In genomic region chr3:40179016-40179415, GRCh38 we compare ENCODE assay signal across 9 cellular contexts.
DNase-seq lines count a peak whose midpoint lies in the region; ATAC-seq, FAIRE-seq and TF ChIP-seq lines count a peak whose summit lies in the region.
"Had no signal": no experiment of that assay in that cellular context is flagged by ENCODE, and none has a peak within 500 bp of the region (broad histone marks: within the 10 kb centered on the region; RNA-seq: fewer than 3 reads in every experiment).

No MANE protein-coding gene starts in this region.

- no peak for TF ChIP-seq POLR2A in ovary (IDR thresholded peaks at IDR 0.05)

- H3K4me1 ChIP-seq in ovary (ENCODE audit: insufficient read depth) = no peaks in the 10 kb centered on the region
- no peaks in the 10 kb centered on the region for H3K4me1 ChIP-seq in upper lobe of right lung

- TF ChIP-seq CTCF in ovary (IDR thresholded peaks at IDR 0.05) (peak; percentile 49 to 71 (median 64)), upper lobe of right lung (IDR thresholded peaks at IDR 0.05) (peak; percentile 75)

- no peak overlapping the region for H3K4me3 ChIP-seq in ovary
- H3K4me3 ChIP-seq in upper lobe of right lung = no peak overlapping the region

- no peaks in the 10 kb centered on the region for H3K9me3 ChIP-seq in ovary
- H3K9me3 ChIP-seq in upper lobe of right lung = no peaks in the 10 kb centered on the region

- FAIRE-seq in HTR-8/SVneo (lab: Jason Lieb, UNC) (no peak), RCC 7860 (lab: Jason Lieb, UNC) (no peak)
- FAIRE-seq: G401.6 had no signal

- ATAC-seq in upper lobe of right lung = peak; percentile 77

- H3K27me3 ChIP-seq in ovary = no peaks in the 10 kb centered on the region
- no peaks in the 10 kb centered on the region for H3K27me3 ChIP-seq in upper lobe of right lung

- H3K27ac ChIP-seq in ovary (no peak overlapping the region), upper lobe of right lung (no peak overlapping the region)

- intact Hi-C loops in ovary (cut with DNase I) = loop anchor here (5.0 to 10.0 kb wide), 4 partner anchors 472 to 734 kb away; no protein-coding TSS in a partner anchor
- intact Hi-C loops in upper lobe of right lung (cut with DNase I) = loop anchor here (10.0 kb wide), 1 partner anchor 474 kb away; no protein-coding TSS in a partner anchor

- peak; percentile 38 for DNase-seq in SIG-M5 treated with dmso at 0.1 percent for 504 hours (lab: John Stamatoyannopoulos, UW; ENCODE audit: unreplicated experiment)
- DNase-seq in SIG-M5 (lab: John Stamatoyannopoulos, UW) = no peak
- DNase-seq in HTR-8/SVneo (ENCODE audit: insufficient read length, low spot score) = peak; percentile 23
- DNase-seq in RCC 7860 (ENCODE audit: low spot score) = peak; percentile 17
- peak; percentile 18 for DNase-seq in activated effector memory CD4-positive, alpha-beta T cell treated with Interleukin-2 at 50 U/mL for 16 hours
- peak; percentile 52 for DNase-seq in foreskin melanocyte
- peak; percentile 59 to 83 (median 80) for DNase-seq in ovary
- peak; percentile 74 for DNase-seq in upper lobe of right lung

- H3K36me3 ChIP-seq in ovary = no peaks in the 10 kb centered on the region
- H3K36me3 ChIP-seq in upper lobe of right lung = no peaks in the 10 kb centered on the region

- TF ChIP-seq EP300 in ovary (IDR thresholded peaks at IDR 0.05) = no peak

- 3 to 7% (median 4%) methylated on average over 3 of the region's 3 CpGs for WGBS in ovary, 3 donors
